Comparison of ENCODE assay signal across 20 cellular contexts in the genomic region with DNA sequence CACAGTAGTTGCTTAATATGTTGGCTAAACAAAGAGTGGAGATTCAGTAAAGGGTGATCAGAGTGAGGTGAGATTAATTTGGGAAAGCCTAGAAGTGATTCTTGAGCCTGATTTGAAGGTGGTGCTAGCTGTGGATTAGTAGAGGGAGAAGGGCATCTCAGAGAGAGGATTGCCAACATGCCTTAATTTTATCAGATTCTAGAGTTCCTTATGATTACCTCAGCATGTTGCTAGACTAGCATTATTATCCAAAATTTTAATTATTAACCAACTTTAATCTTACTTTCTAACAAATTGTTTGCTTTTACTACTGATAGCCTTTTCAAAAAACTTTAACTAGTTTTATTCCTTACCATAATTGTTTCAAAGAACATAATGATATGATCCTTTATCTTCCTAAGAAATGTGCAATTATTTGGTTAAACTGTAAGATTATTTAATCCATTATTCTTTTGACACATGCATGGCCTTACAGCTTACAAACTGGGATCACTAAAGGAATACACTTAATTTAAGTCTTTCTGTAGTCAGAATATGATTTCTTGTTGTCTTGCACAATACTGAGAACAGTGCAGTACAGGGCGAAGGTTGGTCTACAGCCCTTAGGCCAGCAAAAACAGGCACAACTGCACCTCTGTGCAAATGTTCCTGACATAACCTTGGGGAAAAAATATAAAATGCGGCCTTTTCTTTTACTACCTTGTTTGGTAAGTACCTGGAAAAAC.
"Had no signal": no experiment of that assay in that cellular context is flagged by ENCODE, and none has a peak within 500 bp of the region (broad histone marks: within the 10 kb centered on the region; RNA-seq: fewer than 3 reads in every experiment).

No MANE protein-coding gene starts in this region.

- H3K4me1 ChIP-seq: left lung, lower lobe of right lung, sigmoid colon had no signal

- H3K36me3 ChIP-seq: heart left ventricle, left lung, lower lobe of right lung, sigmoid colon had no signal

- H3K27ac Mint-ChIP-seq: natural killer cell treated with Interleukin-12 subunit alpha and Interleukin-12 subunit beta and Interleukin-15 and Interleukin-18, amount 100 ng/mL, for 72 hours had no signal

- H3K27ac ChIP-seq: heart left ventricle, left lung, lower lobe of right lung, sigmoid colon, skin epidermis had no signal

- H3K27me3 ChIP-seq: heart left ventricle, sigmoid colon had no signal

- DNase-seq: cortex of kidney; effector memory CD4-positive, alpha-beta T cell; heart left ventricle; hypothalamus; kidney glomerular epithelial cell; left lung; lower lobe of right lung; mesenchymal stem cell; midbrain; occipital lobe; sigmoid colon; stimulated activated CD4-positive, alpha-beta T cell treated with anti-CD3 and anti-CD28 coated beads, Interleukin-12 subunit alpha, Interleukin-12 subunit beta, amount 100 ng/mL, for 4 hours; stimulated activated naive CD4-positive, alpha-beta T cell; trophoblast cell had no signal

- H3K4me3 Mint-ChIP-seq: natural killer cell treated with Interleukin-12 subunit alpha and Interleukin-12 subunit beta and Interleukin-15 and Interleukin-18, amount 100 ng/mL, for 72 hours had no signal

- FAIRE-seq: endometrium, frontal cortex, islet of Langerhans had no signal

- ATAC-seq: esophagus mucosa; heart left ventricle; left lung; lower lobe of right lung; natural killer cell treated with Interleukin-12 subunit alpha and Interleukin-12 subunit beta and Interleukin-15 and Interleukin-18, amount 100 ng/mL, for 72 hours had no signal

- H3K36me3 Mint-ChIP-seq: natural killer cell treated with Interleukin-12 subunit alpha and Interleukin-12 subunit beta and Interleukin-15 and Interleukin-18, amount 100 ng/mL, for 72 hours had no signal

- H3K4me3 ChIP-seq: heart left ventricle, left lung, lower lobe of right lung, sigmoid colon, skin epidermis had no signal

- H3K9me3 Mint-ChIP-seq: natural killer cell treated with Interleukin-12 subunit alpha and Interleukin-12 subunit beta and Interleukin-15 and Interleukin-18, amount 100 ng/mL, for 72 hours had no signal

- H3K9me3 ChIP-seq: heart left ventricle, left lung, lower lobe of right lung, sigmoid colon had no signal
